ENCODE assay signal across 25 cellular contexts in genomic region chr16:83935005-83935857, GRCh38. TPM values are rescaled to one million over a fixed set of nuclear protein-coding genes. Genes with fewer than 3 reads are reported as not detected.
"Had no signal": no experiment of that assay in that cellular context is flagged by ENCODE, and none has a peak within 500 bp of the region (broad histone marks: within the 10 kb centered on the region; RNA-seq: fewer than 3 reads in every experiment).

No MANE protein-coding gene starts in this region.

- DNase-seq: activated CD4-positive, alpha-beta T cell treated with anti-CD3 and anti-CD28 coated beads for 36 hours; activated CD4-positive, alpha-beta T cell treated with anti-CD3 and anti-CD28 coated beads, Interleukin-2, amount 50 U/mL, for 4 hours; activated CD8-positive, alpha-beta memory T cell treated with anti-CD3 and anti-CD28 coated beads for 24 hours; activated gamma-delta T cell; activated naive CD4-positive, alpha-beta T cell treated with anti-CD3 and anti-CD28 coated beads for 36 hours; activated T-cell treated with anti-CD3 and anti-CD28 coated beads, Interleukin-2, amount 50 U/mL, for 4 hours; amygdala; brain microvascular endothelial cell; KG1; NCI-H1105; NCI-H1436; NCI-H1694 treated with DMSO at 0.1 percent for 48 hours; NCI-H2029 treated with DMSO at 0.1 percent for 48 hours; NCI-H345; NCI-H510A; NCI-H526 treated with DMSO at 0.1 percent for 48 hours; NCI-H82; T-helper 1 cell had no signal

- H3K4me3 Mint-ChIP-seq: activated CD4-positive, alpha-beta T cell treated with anti-CD3 and anti-CD28 coated beads for 36 hours; activated naive CD4-positive, alpha-beta T cell treated with anti-CD3 and anti-CD28 coated beads for 36 hours; activated naive CD8-positive, alpha-beta T cell; activated T-cell treated with anti-CD3 and anti-CD28 coated beads, Interleukin-2, amount 50 U/mL, for 4 hours had no signal

- ATAC-seq: activated CD4-positive, alpha-beta T cell treated with anti-CD3 and anti-CD28 coated beads for 36 hours; activated T-cell treated with anti-CD3 and anti-CD28 coated beads, Interleukin-2, amount 50 U/mL, for 4 hours had no signal

- H3K27ac Mint-ChIP-seq: activated CD4-positive, alpha-beta T cell treated with anti-CD3 and anti-CD28 coated beads for 36 hours; activated naive CD4-positive, alpha-beta T cell treated with anti-CD3 and anti-CD28 coated beads for 36 hours; activated naive CD8-positive, alpha-beta T cell had no signal

- H3K4me3 ChIP-seq: cardiac muscle cell, SK-N-MC had no signal

- H3K27me3 Mint-ChIP-seq: activated CD4-positive, alpha-beta T cell treated with anti-CD3 and anti-CD28 coated beads for 36 hours; activated naive CD8-positive, alpha-beta T cell had no signal

- H3K27ac ChIP-seq: brain microvascular endothelial cell, cardiac muscle cell, SK-N-MC, VCaP had no signal

- H3K36me3 ChIP-seq: brain microvascular endothelial cell, cardiac muscle cell had no signal

- H3K9me3 Mint-ChIP-seq: activated naive CD4-positive, alpha-beta T cell treated with anti-CD3 and anti-CD28 coated beads for 36 hours; activated T-cell treated with anti-CD3 and anti-CD28 coated beads, Interleukin-2, amount 50 U/mL, for 4 hours had no signal

- FAIRE-seq: astrocyte, RCC 7860 had no signal

- H3K36me3 Mint-ChIP-seq: activated naive CD8-positive, alpha-beta T cell had no signal

- H3K27me3 ChIP-seq: brain microvascular endothelial cell, cardiac muscle cell had no signal

RNA-seq across cellular contexts. Expression of gene NECAB2, which starts 32.8 kb away (rescaled TPM):
- total RNA-seq: activated CD4-positive, alpha-beta T cell treated with anti-CD3 and anti-CD28 coated beads for 36 hours; activated naive CD4-positive, alpha-beta T cell treated with anti-CD3 and anti-CD28 coated beads for 36 hours; activated T-cell treated with anti-CD3 and anti-CD28 coated beads, Interleukin-2, amount 50 U/mL, for 4 hours; T-helper 2 cell treated with Interferon-gamma antibody and Interleukin-4, amounts not matched to agents 100 ng/mL and 5 ng/mL, for 36 hours had no signal
